In the genomic region with DNA sequence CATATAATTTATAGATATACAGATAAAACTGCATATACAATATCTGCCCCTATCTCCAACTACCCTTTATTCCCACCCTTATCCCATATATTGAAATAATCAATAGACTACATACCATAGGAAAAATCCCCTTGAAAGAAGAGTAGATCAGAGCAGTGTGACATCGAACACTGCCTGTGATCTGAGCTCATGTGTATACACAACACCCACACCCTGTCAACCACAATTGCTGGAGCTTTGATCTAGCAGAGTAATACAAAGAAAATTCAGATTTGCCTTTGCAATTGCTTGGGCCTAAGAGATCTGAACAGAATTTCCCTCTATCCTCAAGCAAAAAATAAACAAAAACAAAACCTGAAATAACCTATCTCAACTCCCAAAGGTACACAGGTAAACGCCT, we compare ENCODE assay signal across 16 cellular contexts.
DNase-seq lines count a peak whose midpoint lies in the region; TF ChIP-seq lines count a peak whose summit lies in the region.
"Had no signal": no experiment of that assay in that cellular context is flagged by ENCODE, and none has a peak within 500 bp of the region (broad histone marks: within the 10 kb centered on the region; RNA-seq: fewer than 3 reads in every experiment).

No MANE protein-coding gene starts in this region.

- peak overlapping the region; percentile 42 for H3K27ac ChIP-seq in smooth muscle cell (ENCODE audit: low read depth)
- H3K27ac ChIP-seq: 22Rv1, A549, BLaER1, HL-60 had no signal

- no peaks in the 10 kb centered on the region for H3K9me3 ChIP-seq in smooth muscle cell (replicated peaks; ENCODE audit: low read depth)
- H3K9me3 ChIP-seq: A549, HAP-1 had no signal

- DNase-seq in NCI-H345 (lab: John Stamatoyannopoulos, UW) (peak; percentile 15), NCI-H345 treated with DMSO at 0.1 percent for 48 hours (lab: John Stamatoyannopoulos, UW; ENCODE audit: unreplicated experiment) (no peak), SW480 (ENCODE audit: low spot score) (peak; percentile 21), dedifferentiated amniotic fluid mesenchymal stem cell (ENCODE audit: extremely low spot score) (peak; percentile 19), smooth muscle cell (lab: John Stamatoyannopoulos, UW; ENCODE audit: unreplicated experiment) (no peak), erythroblast (lab: John Stamatoyannopoulos, UW) (no peak)
- no peak for DNase-seq in stimulated activated CD4-positive, alpha-beta T cell treated with anti-CD3 and anti-CD28 coated beads, Interleukin-15, amount 100 ng/mL, for 24 hours
- DNase-seq in effector CD8-positive, alpha-beta T cell (lab: John Stamatoyannopoulos, UW) = no peak
- DNase-seq: CD4-positive, alpha-beta memory T cell; DMS79 treated with DMSO at 0.1 percent for 48 hours; GF-D8 had no signal

- no peaks in the 10 kb centered on the region for H3K4me1 ChIP-seq in smooth muscle cell (ENCODE audit: low read depth)
- H3K4me1 ChIP-seq: A549, BLaER1 had no signal

- peaks cover 12% of the 10 kb centered on the region for H4K20me1 ChIP-seq in smooth muscle cell (ENCODE audit: low read depth)
- H4K20me1 ChIP-seq: BLaER1 had no signal

- WGBS in smooth muscle cell (ENCODE audit: low lambda C conversion rate) = 67% methylated on average over 2 of the region's 2 CpGs

- TF ChIP-seq POLR2A in erythroblast (IDR thresholded peaks at IDR 0.05; ENCODE audit: low read length) = no peak

- peaks cover 3% of the 10 kb centered on the region for H3F3A ChIP-seq in smooth muscle cell (ENCODE audit: low read depth)

- peaks cover 14% of the 10 kb centered on the region for H3K79me2 ChIP-seq in smooth muscle cell (ENCODE audit: low read depth)

- no peaks in the 10 kb centered on the region for H3K27me3 ChIP-seq in smooth muscle cell (ENCODE audit: low read depth)
- H3K27me3 ChIP-seq: BLaER1 had no signal

- no peak overlapping the region for H2AFZ ChIP-seq in smooth muscle cell (ENCODE audit: low read depth)

- no peak overlapping the region for H3K9ac ChIP-seq in smooth muscle cell (ENCODE audit: low read depth)
- H3K9ac ChIP-seq: BLaER1 had no signal

- H3K4me3 ChIP-seq in smooth muscle cell = no peak overlapping the region
- H3K4me3 ChIP-seq: A549, BLaER1, HAP-1 had no signal

- no peak for TF ChIP-seq CTCF in smooth muscle cell (IDR thresholded peaks at IDR 0.05; ENCODE audit: borderline replicate concordance, insufficient read depth, poor library complexity, severe bottlenecking)

- H3K4me2 ChIP-seq in smooth muscle cell = no peak overlapping the region
- H3K4me2 ChIP-seq: A549, BLaER1 had no signal

- peaks cover 39% of the 10 kb centered on the region for H3K36me3 ChIP-seq in smooth muscle cell (ENCODE audit: low read depth)
- H3K36me3 ChIP-seq: HAP-1 had no signal

Comparison
In these comparisons a context has a peak if more than half of its experiments do, and no peak if none do; other contexts are left out.
1. DNase-seq: peak in NCI-H345 (single experiment), SW480 (single experiment) and dedifferentiated amniotic fluid mesenchymal stem cell (single experiment); none in NCI-H345 treated with DMSO at 0.1 percent for 48 hours (single experiment), smooth muscle cell (single experiment), erythroblast (0 of 2), stimulated activated CD4-positive, alpha-beta T cell treated with anti-CD3 and anti-CD28 coated beads, Interleukin-15, amount 100 ng/mL, for 24 hours (single experiment) and effector CD8-positive, alpha-beta T cell (single experiment).